ENCODE assay signal across 15 cellular contexts in genomic region chr19:48708471-48708870, GRCh38. TPM values are rescaled to one million over a fixed set of nuclear protein-coding genes. Genes with fewer than 3 reads are reported as not detected.
A peak's percentile ranks its signal among the peaks of the same experiment; 100 is the strongest.
DNase-seq lines count a peak whose midpoint lies in the region; ATAC-seq and TF ChIP-seq lines count a peak whose summit lies in the region.
"Had no signal": no experiment of that assay in that cellular context is flagged by ENCODE, and none has a peak within 500 bp of the region (broad histone marks: within the 10 kb centered on the region; RNA-seq: fewer than 3 reads in every experiment).

No MANE protein-coding gene starts in this region.

- H3K4me3 Mint-ChIP-seq in GM23338 = no peak overlapping the region; the same call in 2 of the 3 replicates
- peak overlapping the region; percentile 57 for H3K4me3 Mint-ChIP-seq in endothelial cell (ENCODE audit: unreplicated experiment)
- H3K4me3 Mint-ChIP-seq: CD4-positive, alpha-beta T cell had no signal

- peaks cover 17% of the 10 kb centered on the region for H3K9me3 Mint-ChIP-seq in GM23338
- no peaks in the 10 kb centered on the region for H3K9me3 Mint-ChIP-seq in endothelial cell (ENCODE audit: unreplicated experiment)
- H3K9me3 Mint-ChIP-seq: CD4-positive, alpha-beta T cell had no signal

- H3K27ac Mint-ChIP-seq in GM23338 = no peak overlapping the region
- no peak overlapping the region for H3K27ac Mint-ChIP-seq in endothelial cell (ENCODE audit: unreplicated experiment)
- H3K27ac Mint-ChIP-seq: CD4-positive, alpha-beta T cell had no signal

- H3K27ac ChIP-seq in GM23338 (ENCODE audit: low read depth) (no peak overlapping the region), osteoblast (ENCODE audit: low read depth, low read length) (no peak overlapping the region), brain microvascular endothelial cell (no peak overlapping the region)
- H3K27ac ChIP-seq: BLaER1 treated with 17β-estradiol and CSF1 and Interleukin-3, amounts not matched to agents 10 nM and 100 nM had no signal

- H3K4me1 Mint-ChIP-seq in GM23338 (peaks cover 14% of the 10 kb centered on the region), endothelial cell (ENCODE audit: unreplicated experiment) (no peaks in the 10 kb centered on the region)

- peak; percentile 36 for ATAC-seq in GM23338

- H3K27me3 ChIP-seq in GM23338 (ENCODE audit: insufficient read depth) (no peaks in the 10 kb centered on the region), osteoblast (ENCODE audit: insufficient read depth, low read length) (no peaks in the 10 kb centered on the region), brain microvascular endothelial cell (replicated peaks) (no peaks in the 10 kb centered on the region)
- H3K27me3 ChIP-seq: BLaER1 treated with 17β-estradiol and CSF1 and Interleukin-3, amounts not matched to agents 10 nM and 100 nM had no signal

- DNase-seq in GM23338 (ENCODE audit: low spot score) (peak; percentile 50), NCI-H69 (lab: John Stamatoyannopoulos, UW) (peak; percentile 18), endothelial cell (ENCODE audit: low spot score) (no peak), osteoblast (ENCODE audit: insufficient read length, low spot score, missing footprints) (peak; percentile 11), NCI-H2196 (lab: John Stamatoyannopoulos, UW; ENCODE audit: unreplicated experiment) (no peak), brain microvascular endothelial cell (no peak)
- no peak for DNase-seq in activated CD4-positive, alpha-beta T cell treated with anti-CD3 and anti-CD28 coated beads for 48 hours
- DNase-seq: ACHN; Calu3; CD4-positive, alpha-beta T cell; DMS 273 treated with DMSO at 0.1 percent for 48 hours had no signal

- H3K9me2 ChIP-seq in GM23338 (ENCODE audit: insufficient read depth) = no peaks in the 10 kb centered on the region

- 0 out of 2 replicates have a peak overlapping the region, but pooled peaks have one; percentile 57 for H3K4me2 ChIP-seq in GM23338
- no peak overlapping the region for H3K4me2 ChIP-seq in osteoblast (ENCODE audit: insufficient read depth, low read length)
- H3K4me2 ChIP-seq: BLaER1 treated with 17β-estradiol and CSF1 and Interleukin-3, amounts not matched to agents 10 nM and 100 nM had no signal

- H2AFZ ChIP-seq in GM23338 (no peak overlapping the region), osteoblast (ENCODE audit: low read length) (no peak overlapping the region)

- TF ChIP-seq CTCF in GM23338 (conservative IDR thresholded peaks at IDR 0.05; ENCODE audit: low read depth in 2 of 2) (no peak), endothelial cell (IDR thresholded peaks at IDR 0.05; ENCODE audit: unreplicated experiment) (no peak), osteoblast (IDR thresholded peaks at IDR 0.05; ENCODE audit: extremely low read depth, low read depth, low read length) (no peak), brain microvascular endothelial cell (IDR thresholded peaks at IDR 0.05; ENCODE audit: low read depth, low read length, missing control alignments) (no peak)

- H3K36me3 Mint-ChIP-seq in GM23338 (ENCODE audit: low read depth) (peaks cover 28% of the 10 kb centered on the region), endothelial cell (ENCODE audit: low read depth, unreplicated experiment) (no peaks in the 10 kb centered on the region)

- 0 out of 2 replicates have a peak overlapping the region, but pooled peaks have one; percentile 36 for H3K4me3 ChIP-seq in GM23338
- no peak overlapping the region for H3K4me3 ChIP-seq in osteoblast (ENCODE audit: insufficient read depth, low read length)
- H3K4me3 ChIP-seq in brain microvascular endothelial cell (ENCODE audit: low read depth, low read length) = no peak overlapping the region
- H3K4me3 ChIP-seq: BLaER1 treated with 17β-estradiol and CSF1 and Interleukin-3, amounts not matched to agents 10 nM and 100 nM had no signal

- H3K4me1 ChIP-seq in GM23338 (ENCODE audit: insufficient read depth) = peaks cover 12% of the 10 kb centered on the region; the same call in 1 of the 2 replicates
- H3K4me1 ChIP-seq in osteoblast (ENCODE audit: insufficient read depth, low read length) = peaks cover 7% of the 10 kb centered on the region

- no peaks in the 10 kb centered on the region for H3K79me2 ChIP-seq in GM23338 (replicated peaks; ENCODE audit: insufficient read depth)
- peaks cover under 1% of the 10 kb centered on the region for H3K79me2 ChIP-seq in osteoblast (ENCODE audit: insufficient read depth, low read length)

- H4K20me1 ChIP-seq in GM23338 (replicated peaks; ENCODE audit: insufficient read depth) (no peaks in the 10 kb centered on the region), osteoblast (ENCODE audit: insufficient read depth, low read length) (no peaks in the 10 kb centered on the region)
- H4K20me1 ChIP-seq: BLaER1 treated with 17β-estradiol and CSF1 and Interleukin-3, amounts not matched to agents 10 nM and 100 nM had no signal

- H3K27me3 Mint-ChIP-seq in GM23338 (ENCODE audit: insufficient read depth, low read depth, poor library complexity) = peaks cover 18% of the 10 kb centered on the region
- H3K27me3 Mint-ChIP-seq in endothelial cell (ENCODE audit: unreplicated experiment) = peaks cover 16% of the 10 kb centered on the region
- H3K27me3 Mint-ChIP-seq: CD4-positive, alpha-beta T cell had no signal

- H3K36me3 ChIP-seq in GM23338 (ENCODE audit: insufficient read depth) = no peaks in the 10 kb centered on the region
- H3K36me3 ChIP-seq in osteoblast (ENCODE audit: insufficient read depth, low read length) = no peaks in the 10 kb centered on the region
- no peaks in the 10 kb centered on the region for H3K36me3 ChIP-seq in brain microvascular endothelial cell (replicated peaks)

- H3F3A ChIP-seq in GM23338 (replicated peaks; ENCODE audit: low read depth) = 0 out of 2 replicates have a peak, but pooled peaks cover 4% of the 10 kb centered on the region

- no peaks in the 10 kb centered on the region for H3K9me3 ChIP-seq in osteoblast (ENCODE audit: low read depth, low read length)

- in situ Hi-C loops in brain microvascular endothelial cell (cut with HindIII; ENCODE audit: low pct_ligation_motif_present, low sequenced_read_pairs) = no loop called here

TF ChIP-seq in GM23338, 12 proteins besides CTCF, POLR2A, EP300 and RAD21 (continues in another document):
- TF ChIP-seq NANOG (IDR thresholded peaks at IDR 0.05; ENCODE audit: borderline replicate concordance) (no peak), ZNF114 (CRISPR knock-in tag; IDR thresholded peaks at IDR 0.05) (no peak)

RNA-seq across cellular contexts. Expression of gene MAMSTR, which starts 11.1 kb away (rescaled TPM):
- 0.39 and 1.9 TPM in 2 replicates for total RNA-seq in GM23338 (2014; rRNA removed; shearing (Covaris generic))
- polyA plus RNA-seq in GM23338 (2016; fragmentation: Nextera tagmentation; extraction: Ambion mirVana) = 2.0 and 2.5 TPM in 2 replicates
- total RNA-seq in endothelial cell (ENCODE audit: unreplicated experiment) = 1.5 TPM
- total RNA-seq in osteoblast = 0.36 and 0.59 TPM in 2 replicates

RNA-seq across cellular contexts. Expression of gene FUT2, which starts 12.7 kb away (rescaled TPM):
- total RNA-seq in GM23338 (2014; rRNA removed; shearing (Covaris generic)) = 2.2 and 5.6 TPM in 2 replicates
- polyA plus RNA-seq in GM23338 (2016; fragmentation: Nextera tagmentation; extraction: Ambion mirVana) = 4.8 and 5.0 TPM in 2 replicates
- 1.5 TPM for total RNA-seq in endothelial cell (ENCODE audit: unreplicated experiment)
- total RNA-seq in osteoblast = not detected in 2 replicates
- total RNA-seq: A172; CD4-positive, alpha-beta T cell; Daoy; H4 had no signal

RNA-seq across cellular contexts. Expression of gene RASIP1, which starts 31.9 kb away (rescaled TPM):
- total RNA-seq in GM23338 (2014; rRNA removed; shearing (Covaris generic)) = 14.8 and 18.0 TPM in 2 replicates
- polyA plus RNA-seq in GM23338 (2016; fragmentation: Nextera tagmentation; extraction: Ambion mirVana) = 9.2 and 11.2 TPM in 2 replicates
- total RNA-seq in endothelial cell (ENCODE audit: unreplicated experiment) (192 TPM), osteoblast (2.1 and 3.6 TPM in 2 replicates)

RNA-seq across cellular contexts. Expression of gene NTN5, which starts 35.7 kb away (rescaled TPM):
- 0.82 and 0.94 TPM in 2 replicates for total RNA-seq in GM23338 (2014; rRNA removed; shearing (Covaris generic))
- polyA plus RNA-seq in GM23338 (2016; fragmentation: Nextera tagmentation; extraction: Ambion mirVana) = 0.38 and 0.52 TPM in 2 replicates
- 0.21 TPM for total RNA-seq in endothelial cell (ENCODE audit: unreplicated experiment)
- under 0.01 and 0.29 TPM in 2 replicates for total RNA-seq in osteoblast
- total RNA-seq: A172, Daoy had no signal

RNA-seq across cellular contexts. Expression of gene IZUMO1, which starts 38.2 kb away (rescaled TPM):
- total RNA-seq in GM23338 (2014; rRNA removed; shearing (Covaris generic)) = 1.7 and 3.5 TPM in 2 replicates
- polyA plus RNA-seq in GM23338 (2016; fragmentation: Nextera tagmentation; extraction: Ambion mirVana) = 1.2 and 1.3 TPM in 2 replicates
- 3.3 TPM for total RNA-seq in endothelial cell (ENCODE audit: unreplicated experiment)
- total RNA-seq in osteoblast = not detected in 2 replicates
- total RNA-seq: A172; CD4-positive, alpha-beta T cell; Daoy; H4 had no signal

Comparison
In these comparisons a context has a peak if more than half of its experiments do, and no peak if none do; other contexts are left out.
1. DNase-seq: peak in GM23338 (single experiment), NCI-H69 (single experiment) and osteoblast (single experiment); none in endothelial cell (single experiment), activated CD4-positive, alpha-beta T cell treated with anti-CD3 and anti-CD28 coated beads for 48 hours (single experiment), NCI-H2196 (single experiment) and brain microvascular endothelial cell (single experiment).
2. RNA of gene RASIP1, which starts 31.9 kb away (total RNA-seq): 192 TPM in endothelial cell (single experiment); 14.8 to 18.0 TPM in GM23338 and 2.1 to 3.6 TPM in osteoblast; every median in the first group is over 10 times any median in the second.